Comparison of ENCODE assay signal across 9 cellular contexts in the genomic region with DNA sequence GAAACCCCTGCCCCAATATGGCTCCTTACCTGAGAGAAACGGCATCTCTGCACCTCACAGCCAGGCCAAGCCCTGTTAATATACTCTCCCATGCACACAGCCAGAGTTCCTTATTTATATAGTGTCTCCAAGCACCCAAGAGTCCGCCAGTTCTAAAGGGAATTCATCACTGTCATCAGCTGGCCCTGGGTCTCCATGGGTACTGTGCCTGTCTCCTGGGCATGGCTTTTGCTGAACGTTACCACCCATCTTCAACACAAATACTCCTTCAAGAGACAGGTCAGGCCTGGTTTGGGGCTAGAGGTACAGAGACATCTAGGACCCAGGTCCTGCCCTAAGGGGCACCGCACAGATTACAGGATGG. TPM values are rescaled to one million over a fixed set of nuclear protein-coding genes. Genes with fewer than 3 reads are reported as not detected.
DNase-seq lines count a peak whose midpoint lies in the region; ATAC-seq, FAIRE-seq and TF ChIP-seq lines count a peak whose summit lies in the region.
"Had no signal": no experiment of that assay in that cellular context is flagged by ENCODE, and none has a peak within 500 bp of the region (broad histone marks: within the 10 kb centered on the region; RNA-seq: fewer than 3 reads in every experiment).

No MANE protein-coding gene starts in this region.

- no peak for TF ChIP-seq RAD21 in K562 (CRISPR knock-in tag; conservative IDR thresholded peaks at IDR 0.05 in 1 of 2, IDR thresholded peaks at IDR 0.05 in 1 of 2)

- H3K27ac Mint-ChIP-seq in natural killer cell: peak overlapping the region; percentile 98 to 100

- TF ChIP-seq EP300 in K562 (IDR thresholded peaks at IDR 0.05; ENCODE audit: low read length): no peak

- TF ChIP-seq CTCF in K562 (IDR thresholded peaks at IDR 0.05 in 2 of 3, conservative IDR thresholded peaks at IDR 0.05 in 1 of 3; ENCODE audit: insufficient read depth in 2 of 3, low read depth in 1 of 3, low read length in 3 of 3): no peak
- no peak for TF ChIP-seq CTCF in natural killer cell (IDR thresholded peaks at IDR 0.05)

- peak overlapping the region; percentile 96 for H2AFZ ChIP-seq in K562 (ENCODE audit: low read depth, low read length)

- no peak overlapping the region for H3K27ac ChIP-seq in K562 (ENCODE audit: extremely low read depth, low read depth, low read length)

- WGBS in K562 (ENCODE audit: insufficient coverage, low coverage, missing lambda C conversion rate): 44% methylated on average over 4 of the region's 4 CpGs

- ATAC-seq in K562 (no peak), natural killer cell (no peak), GM18909 (IDR thresholded peaks at IDR 0.05; ENCODE audit: poor library complexity, unreplicated experiment) (no peak)

- BruUV-seq in K562 (replicated peaks; lab: Mats Ljungman, UMichigan): no TSS peak

- H3K27me3 Mint-ChIP-seq in natural killer cell (ENCODE audit: low read depth in 2 of 2): no peaks in the 10 kb centered on the region

- no peaks in the 10 kb centered on the region for H3K9me3 Mint-ChIP-seq in natural killer cell

- H3K4me3 Mint-ChIP-seq in natural killer cell: peak overlapping the region; percentile 99

- intact Hi-C loops in K562 (cut with micrococcal nuclease): loop anchor here (2.0 to 5.0 kb wide), 2 partner anchors 18 to 85 kb away; partner anchors contain the start of gene STARD10
- intact Hi-C loops in natural killer cell (cut with micrococcal nuclease): loop anchor here (5.0 kb wide), 1 partner anchor 590 kb away; the partner anchor contains the start of gene INPPL1

- in situ Hi-C loops in K562 (cut with MboI): no loop called here

- H3K4me1 ChIP-seq in K562 (replicated peaks in 1 of 2; ENCODE audit: control insufficient read depth in 2 of 2, insufficient read depth in 2 of 2, low read length in 2 of 2): peaks cover 33 to 42% of the 10 kb centered on the region in 2 experiments

- POLR2A ChIA-PET in K562 (lab: Yijun Ruan, JAX): interaction anchor here (0.7 to 2.8 kb wide), 3 partner anchors 19 to 128 kb away, joined by 3 to 17 read pairs (median 5); partner anchors contain the start of gene STARD10

- peaks cover 4% of the 10 kb centered on the region; the same call in 2 of the 3 replicates for H3K79me2 ChIP-seq in K562 (ENCODE audit: control insufficient read depth, insufficient read depth, low read length)

- peak overlapping the region; percentile 93 for H3K4me2 ChIP-seq in K562 (ENCODE audit: insufficient read depth, low read length)

- H3K4me3 ChIP-seq in K562: no peak overlapping the region

- H3K36me3 Mint-ChIP-seq in natural killer cell: no peaks in the 10 kb centered on the region

- no peaks in the 10 kb centered on the region for H4K20me1 ChIP-seq in K562 (replicated peaks; ENCODE audit: control insufficient read depth, insufficient read depth, low read length)

- TF ChIP-seq POLR2A in K562 (conservative IDR thresholded peaks at IDR 0.05): no peak

- no peaks in the 10 kb centered on the region for H3K36me3 ChIP-seq in K562 (ENCODE audit: control insufficient read depth, insufficient read depth, low read length)

- no peak overlapping the region for H3K9ac ChIP-seq in K562 (ENCODE audit: insufficient read depth in 1 of 2, low read depth in 2 of 2, low read length in 2 of 2)

- peak; percentile 49 for DNase-seq in DMS 273 (lab: John Stamatoyannopoulos, UW; ENCODE audit: unreplicated experiment)
- DNase-seq in DMS 273 treated with DMSO at 0.1 percent for 48 hours (lab: John Stamatoyannopoulos, UW): no peak
- DNase-seq in NCI-H2196 (lab: John Stamatoyannopoulos, UW; ENCODE audit: unreplicated experiment): peak; percentile 26
- DNase-seq in K562 (ENCODE audit: extremely low read depth in 1 of 4, low spot score in 3 of 4): no peak
- no peak for DNase-seq in natural killer cell
- DNase-seq in cortex of kidney (lab: John Stamatoyannopoulos, UW): no peak
- no peak for DNase-seq in germinal center (ENCODE audit: low spot score)

- no peaks in the 10 kb centered on the region for H3K27me3 ChIP-seq in K562 (ENCODE audit: control insufficient read depth in 2 of 2, insufficient read depth in 2 of 2, low read length in 2 of 2)

- FAIRE-seq in K562 (lab: Jason Lieb, UNC): no peak
- FAIRE-seq: A204.1 had no signal

- CTCF ChIA-PET in K562 (lab: Yijun Ruan, JAX; ENCODE audit: low intra/inter-chr PET ratio): interaction anchor here (3.1 kb wide), 1 partner anchor 87 kb away, joined by 20 read pairs; no protein-coding TSS in a partner anchor

- peaks cover 48 to 63% of the 10 kb centered on the region in 2 donors for H3K4me1 Mint-ChIP-seq in natural killer cell

- no peaks in the 10 kb centered on the region for H3K9me3 ChIP-seq in K562 (replicated peaks; ENCODE audit: control insufficient read depth, insufficient read depth, low read depth, low read length)

- H3K9me1 ChIP-seq in K562 (ENCODE audit: control insufficient read depth, insufficient read depth, low read length): no peaks in the 10 kb centered on the region

TF ChIP-seq in K562, 482 proteins besides CTCF, POLR2A, EP300 and RAD21 (continues in another document):
- TF ChIP-seq CHCHD3 (CRISPR knock-in tag; IDR thresholded peaks at IDR 0.05) (no peak), HNRNPH1 (optimal IDR thresholded peaks at IDR 0.05; ENCODE audit: low read depth, low read length) (no peak), ZC3H8 (IDR thresholded peaks at IDR 0.05) (no peak), ERF (CRISPR knock-in tag; IDR thresholded peaks at IDR 0.05) (no peak), ZNF212 (CRISPR knock-in tag; IDR thresholded peaks at IDR 0.05) (no peak)
- TF ChIP-seq, protein P1, sequence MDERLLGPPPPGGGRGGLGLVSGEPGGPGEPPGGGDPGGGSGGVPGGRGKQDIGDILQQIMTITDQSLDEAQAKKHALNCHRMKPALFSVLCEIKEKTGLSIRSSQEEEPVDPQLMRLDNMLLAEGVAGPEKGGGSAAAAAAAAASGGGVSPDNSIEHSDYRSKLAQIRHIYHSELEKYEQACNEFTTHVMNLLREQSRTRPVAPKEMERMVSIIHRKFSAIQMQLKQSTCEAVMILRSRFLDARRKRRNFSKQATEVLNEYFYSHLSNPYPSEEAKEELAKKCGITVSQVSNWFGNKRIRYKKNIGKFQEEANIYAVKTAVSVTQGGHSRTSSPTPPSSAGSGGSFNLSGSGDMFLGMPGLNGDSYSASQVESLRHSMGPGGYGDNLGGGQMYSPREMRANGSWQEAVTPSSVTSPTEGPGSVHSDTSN (CRISPR knock-in tag; IDR thresholded peaks at IDR 0.05; ENCODE audit: low read depth): no peak
- TF ChIP-seq, protein P1 (tag; conservative IDR thresholded peaks at IDR 0.05; ENCODE audit: low read depth): peak; percentile 65; the same call in 1 of the 2 replicates

RNA-seq across cellular contexts. Expression of gene ATG16L2, which starts 1.6 kb away (rescaled TPM):
- 57.3 and 108 TPM in 2 replicates for total RNA-seq in K562 (2011; cell fraction: chromatin; rRNA removed; ENCODE audit: low replicate concordance)
- 50.4 and 52.2 TPM in 2 replicates for total RNA-seq in K562 (2011; cell fraction: nucleolus; rRNA removed)
- 58.1 and 76.9 TPM in 2 replicates for total RNA-seq in K562 (2011; cell fraction: nucleoplasm; rRNA removed)
- 3.4 and 4.3 TPM in 2 replicates for total RNA-seq in K562 (2014; rRNA removed)
- 2.5 and 2.9 TPM in 2 replicates for total RNA-seq in K562 (2014; rRNA removed; fragmentation: Illumina TruSeq; extraction: Trizol)
- total RNA-seq in K562 (2015; rRNA removed; fragmentation: Illumina TruSeq; extraction: Trizol): 4.9 and 6.7 TPM in 2 replicates
- 6.2 and 6.4 TPM in 2 replicates for total RNA-seq in K562 (2021)
- polyA plus RNA-seq in K562 (2011; rRNA removed): 8.4 and 10.6 TPM in 2 replicates
- 5.7 TPM in 2 replicates for polyA plus RNA-seq in K562 (2011; cell fraction: cytosol; rRNA removed)
- polyA plus RNA-seq in K562 (2011; cell fraction: nucleus; rRNA removed): 100 and 142 TPM in 2 replicates
- polyA plus RNA-seq in K562 (2012): 13.7 and 47.5 TPM in 2 replicates
- polyA plus RNA-seq in K562 (2014; fragmentation: Illumina TruSeq; extraction: Trizol): 6.3 and 6.4 TPM in 2 replicates
- under 1 TPM; 0.18 to 0.59 TPM for polyA plus RNA-seq in K562 (2014; fragmentation: Nextera tagmentation; extraction: Ambion mirVana)
- 11.2 and 12.0 TPM in 2 replicates for polyA plus RNA-seq in K562 (2014; rRNA removed)
- polyA minus RNA-seq in K562 (2011; rRNA and poly(A)+ RNA removed): 4.1 and 4.6 TPM in 2 replicates
- polyA minus RNA-seq in K562 (2011; cell fraction: cytosol; rRNA and poly(A)+ RNA removed): 1.1 and 2.8 TPM in 2 replicates
- 17.1 and 18.2 TPM in 2 replicates for polyA minus RNA-seq in K562 (2011; cell fraction: nucleus; rRNA and poly(A)+ RNA removed)
- total RNA-seq in natural killer cell: 100 to 1,000 TPM; 172 to 190 (median 179) TPM

RNA-seq across cellular contexts. Expression of gene STARD10, which starts 18.7 kb away (rescaled TPM):
- total RNA-seq in K562 (2011; cell fraction: chromatin; rRNA removed; ENCODE audit: low replicate concordance): 13.4 and 36.4 TPM in 2 replicates
- total RNA-seq in K562 (2011; cell fraction: nucleolus; rRNA removed): 36.2 and 45.1 TPM in 2 replicates
- total RNA-seq in K562 (2011; cell fraction: nucleoplasm; rRNA removed): 27.5 and 29.2 TPM in 2 replicates
- total RNA-seq in K562 (2014; rRNA removed) (51.1 and 52.9 TPM in 2 replicates), K562 (2014; rRNA removed; fragmentation: Illumina TruSeq; extraction: Trizol) (18.1 and 18.3 TPM in 2 replicates), K562 (2015; rRNA removed; fragmentation: Illumina TruSeq; extraction: Trizol) (32.3 and 35.3 TPM in 2 replicates), K562 (2021) (31.9 and 37.5 TPM in 2 replicates), natural killer cell (10 to 100 TPM; 10.9 to 17.3 (median 11.7) TPM)
- polyA plus RNA-seq in K562 (2011; rRNA removed) (33.8 and 53.6 TPM in 2 replicates), K562 (2014; fragmentation: Illumina TruSeq; extraction: Trizol) (43.8 and 49.3 TPM in 2 replicates), K562 (2014; fragmentation: Nextera tagmentation; extraction: Ambion mirVana) (under 1 TPM; 0.15 to 0.51 TPM), K562 (2014; rRNA removed) (37.6 and 47.9 TPM in 2 replicates)
- polyA plus RNA-seq in K562 (2011; cell fraction: cytosol; rRNA removed): 55.3 and 60.0 TPM in 2 replicates
- polyA plus RNA-seq in K562 (2011; cell fraction: nucleus; rRNA removed): 31.9 and 33.6 TPM in 2 replicates
- 40.3 and 41.6 TPM in 2 replicates for polyA plus RNA-seq in K562 (2012)
- 22.8 and 32.2 TPM in 2 replicates for polyA minus RNA-seq in K562 (2011; rRNA and poly(A)+ RNA removed)
- 25.5 and 30.8 TPM in 2 replicates for polyA minus RNA-seq in K562 (2011; cell fraction: cytosol; rRNA and poly(A)+ RNA removed)
- polyA minus RNA-seq in K562 (2011; cell fraction: nucleus; rRNA and poly(A)+ RNA removed): 7.8 and 15.0 TPM in 2 replicates

Comparison
In these comparisons a context has a peak if more than half of its experiments do, and no peak if none do; other contexts are left out.
1. DNase-seq: peak in DMS 273 (single experiment) and NCI-H2196 (single experiment); none in DMS 273 treated with DMSO at 0.1 percent for 48 hours (single experiment), K562 (0 of 4), natural killer cell (single experiment), cortex of kidney (single experiment) and germinal center (single experiment).